In genomic region chr16:70065746-70066658, GRCh38 we compare ENCODE assay signal across 8 cellular contexts. TPM values are rescaled to one million over a fixed set of nuclear protein-coding genes. Genes with fewer than 3 reads are reported as not detected.
A peak's percentile ranks its signal among the peaks of the same experiment; 100 is the strongest.
DNase-seq lines count a peak whose midpoint lies in the region; ATAC-seq and TF ChIP-seq lines count a peak whose summit lies in the region.
"Not testable (repeated sequence)": the region's sequence is repeated elsewhere in the genome, so short reads cannot be mapped to it uniquely, and the experiment has no call there.

No MANE protein-coding gene starts in this region.

- not testable (repeated sequence) for H3K27me3 ChIP-seq in left ventricle myocardium inferior (ENCODE audit: low read depth)

- H3K4me1 Mint-ChIP-seq in progenitor cell of endocrine pancreas (ENCODE audit: low read depth) = peaks cover 22% of the 10 kb centered on the region

- peak; percentile 60 for DNase-seq in NCI-H1694 (lab: John Stamatoyannopoulos, UW)
- DNase-seq in T-helper 1 cell = peak; percentile 87 to 92 (median 89)
- peak; percentile 71 for DNase-seq in amniotic epithelial cell (ENCODE audit: low read depth)
- peak; percentile 89 for DNase-seq in left ventricle myocardium inferior
- peak; percentile 86 for DNase-seq in progenitor cell of endocrine pancreas (ENCODE audit: low spot score, unreplicated experiment)
- peak; percentile 93 for DNase-seq in ureter (ENCODE audit: low spot score)

- ATAC-seq in GM18505 (IDR thresholded peaks at IDR 0.05; ENCODE audit: unreplicated experiment) = peak; percentile 90
- ATAC-seq in HG02943 (IDR thresholded peaks at IDR 0.05; ENCODE audit: low read depth, unreplicated experiment) = peak; percentile 94

- H3K4me3 ChIP-seq in left ventricle myocardium inferior = peak overlapping the region; percentile 87

- H3K4me3 Mint-ChIP-seq in progenitor cell of endocrine pancreas (ENCODE audit: low read depth) = peak overlapping the region; percentile 82

- H3K27ac ChIP-seq in left ventricle myocardium inferior (replicated peaks) = peak overlapping the region; percentile 90

- not testable (repeated sequence) for H3K36me3 Mint-ChIP-seq in progenitor cell of endocrine pancreas (ENCODE audit: insufficient read depth)

- not testable (repeated sequence) for H3K36me3 ChIP-seq in left ventricle myocardium inferior

- not testable (repeated sequence) for H3K27me3 Mint-ChIP-seq in progenitor cell of endocrine pancreas

- H3K27ac Mint-ChIP-seq in progenitor cell of endocrine pancreas = peak overlapping the region; percentile 89

- H3K4me1 ChIP-seq in left ventricle myocardium inferior = peaks cover 18% of the 10 kb centered on the region

- H3K9me3 Mint-ChIP-seq in progenitor cell of endocrine pancreas (ENCODE audit: low read depth) = not testable (repeated sequence)

- not testable (repeated sequence) for TF ChIP-seq POLR2A in GM18505 (IDR thresholded peaks at IDR 0.05; ENCODE audit: borderline replicate concordance, extremely low read depth, insufficient read depth, insufficient read length)

- not testable (repeated sequence) for H3K9me3 ChIP-seq in left ventricle myocardium inferior (replicated peaks)

- intact Hi-C loops in left ventricle myocardium inferior (cut with micrococcal nuclease) = not testable (repeated sequence)

- not testable (repeated sequence) for TF ChIP-seq CTCF in left ventricle myocardium inferior (IDR thresholded peaks at IDR 0.05; ENCODE audit: borderline replicate concordance); progenitor cell of endocrine pancreas (IDR thresholded peaks at IDR 0.05; ENCODE audit: unreplicated experiment)

RNA-seq across cellular contexts. Expression of gene PDPR, which starts 48.1 kb away (rescaled TPM):
- total RNA-seq in left ventricle myocardium inferior (22.2 TPM), progenitor cell of endocrine pancreas (26.4 and 28.4 TPM in 2 replicates), ureter (47.4 TPM)

Comparison
In these comparisons a context has a peak if more than half of its experiments do, and no peak if none do; other contexts are left out.
1. Peak in every context shown above with its lines: DNase-seq, ATAC-seq, H3K4me3 ChIP-seq and H3K27ac ChIP-seq.